8 cellular contexts compared by ENCODE assay signal in the genomic region with DNA sequence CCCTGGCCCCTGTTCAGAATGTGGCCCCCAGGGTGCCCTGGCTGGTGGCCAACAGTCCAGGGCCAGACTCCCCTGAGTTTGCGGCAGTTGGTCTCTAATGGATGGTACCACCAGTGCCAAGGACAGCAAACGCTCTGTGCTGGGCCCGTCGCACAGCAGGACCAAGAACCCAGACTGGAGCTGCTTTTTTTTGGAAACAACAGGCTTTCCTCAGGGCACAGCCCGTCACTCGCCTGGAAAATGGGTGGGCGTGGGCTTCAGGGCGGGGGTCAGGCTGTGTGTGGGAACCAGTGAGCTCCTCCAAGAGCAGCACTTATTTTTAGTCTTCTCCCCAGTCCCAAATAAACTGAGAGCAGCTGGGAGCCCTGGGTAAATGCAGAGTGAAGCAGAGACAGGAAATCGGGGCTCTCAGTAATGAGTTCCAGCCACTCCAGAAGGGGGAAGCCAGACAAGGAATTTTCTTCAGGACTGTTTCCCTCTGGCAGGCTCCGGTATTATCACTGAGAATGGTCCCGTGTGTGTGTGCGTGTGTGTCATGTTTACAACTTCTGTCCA.
DNase-seq lines count a peak whose midpoint lies in the region; ATAC-seq and TF ChIP-seq lines count a peak whose summit lies in the region.

No MANE protein-coding gene starts in this region.

- peak overlapping the region; percentile 77 to 88 for H3K27ac ChIP-seq in aorta (ENCODE audit: low read depth in 1 of 2, low read length in 2 of 2)

- peaks cover 88% of the 10 kb centered on the region for H3K4me1 Mint-ChIP-seq in nephron
- H3K4me1 Mint-ChIP-seq in CD14-positive monocyte = peaks cover 70% of the 10 kb centered on the region

- H3K27ac Mint-ChIP-seq in nephron (peak overlapping the region; percentile 96 to 98 (median 97)), CD14-positive monocyte (peak overlapping the region in 1 of 7 donors; percentile 15)

- H3K4me3 ChIP-seq in aorta (ENCODE audit: low read length in 2 of 2) = peak overlapping the region in 1 of 2 donors; percentile 43

- DNase-seq in Right ventricle myocardium inferior (ENCODE audit: missing footprints) (no peak), cardiac septum (ENCODE audit: low spot score) (no peak), fibroblast of peridontal ligament (ENCODE audit: extremely low read depth) (peak; percentile 64), aorta (peak in 1 of 2 donors; percentile 75), NCI-H1417 (lab: John Stamatoyannopoulos, UW) (no peak), inferior parietal cortex (ENCODE audit: extremely low spot score) (no peak), CD14-positive monocyte (ENCODE audit: low spot score) (no peak)

- H3K36me3 Mint-ChIP-seq in nephron (ENCODE audit: low read depth) (no peaks in the 10 kb centered on the region), CD14-positive monocyte (peaks cover 36 to 46% of the 10 kb centered on the region in 2 donors)

- WGBS in aorta, 2 donors = 0 to 2% methylated on average over 12 of the region's 12 CpGs

- no peaks in the 10 kb centered on the region for H3K27me3 ChIP-seq in aorta (ENCODE audit: control insufficient read depth in 1 of 2, insufficient read depth in 2 of 2, low read length in 1 of 2)

- H3K9me3 Mint-ChIP-seq in nephron (no peaks in the 10 kb centered on the region), CD14-positive monocyte (peaks cover 0 to 3% (median 0%) of the 10 kb centered on the region in 7 donors)

- H3K27me3 Mint-ChIP-seq in nephron (ENCODE audit: low read depth) (no peaks in the 10 kb centered on the region), CD14-positive monocyte (ENCODE audit: low read depth in 3 of 3) (peaks cover 29 to 46% (median 45%) of the 10 kb centered on the region in 3 donors)

- H3K9me3 ChIP-seq in aorta (ENCODE audit: control insufficient read depth, low read length) = no peaks in the 10 kb centered on the region

- no peaks in the 10 kb centered on the region for H3K36me3 ChIP-seq in aorta (ENCODE audit: control insufficient read depth in 1 of 2, insufficient read depth in 2 of 2, low read length in 1 of 2)

- no peak for TF ChIP-seq CTCF in nephron (IDR thresholded peaks at IDR 0.05; ENCODE audit: unreplicated experiment in 3 of 3)
- TF ChIP-seq CTCF in CD14-positive monocyte (IDR thresholded peaks at IDR 0.05) = no peak

- intact Hi-C loops in Right ventricle myocardium inferior (cut with DNase I) (loop anchor here (5.0 to 10.0 kb wide), 2 partner anchors 61 to 108 kb away; no protein-coding TSS in a partner anchor), cardiac septum (cut with DNase I) (loop anchor here (2.0 kb wide), 1 partner anchor 64 kb away; a partner anchor contains a TSS), aorta (cut with DNase I) (no loop called here), CD14-positive monocyte (cut with micrococcal nuclease) (loop anchor here in 1 of 2 donors (10.0 kb wide), 1 partner anchor 62 kb away; a partner anchor contains a TSS)

- no peaks in the 10 kb centered on the region for H3K4me1 ChIP-seq in aorta (ENCODE audit: control insufficient read depth in 1 of 2, insufficient read depth in 2 of 2, low read length in 2 of 2)

- peak overlapping the region; percentile 86 to 91 (median 88) for H3K4me3 Mint-ChIP-seq in nephron
- H3K4me3 Mint-ChIP-seq in CD14-positive monocyte = peak overlapping the region in 1 of 2 donors; percentile 80

- ATAC-seq in Right ventricle myocardium inferior (peak; percentile 55), aorta (ENCODE audit: low FRiP score) (peak; percentile 53)

Comparison
In these comparisons a context has a peak if more than half of its experiments do, and no peak if none do; other contexts are left out.
1. intact Hi-C loops: an anchor here in Right ventricle myocardium inferior (5.0 to 10.0 kb wide) and cardiac septum (2.0 kb wide); none called in aorta.